1 cellular context compared by ENCODE assay signal in the genomic region with DNA sequence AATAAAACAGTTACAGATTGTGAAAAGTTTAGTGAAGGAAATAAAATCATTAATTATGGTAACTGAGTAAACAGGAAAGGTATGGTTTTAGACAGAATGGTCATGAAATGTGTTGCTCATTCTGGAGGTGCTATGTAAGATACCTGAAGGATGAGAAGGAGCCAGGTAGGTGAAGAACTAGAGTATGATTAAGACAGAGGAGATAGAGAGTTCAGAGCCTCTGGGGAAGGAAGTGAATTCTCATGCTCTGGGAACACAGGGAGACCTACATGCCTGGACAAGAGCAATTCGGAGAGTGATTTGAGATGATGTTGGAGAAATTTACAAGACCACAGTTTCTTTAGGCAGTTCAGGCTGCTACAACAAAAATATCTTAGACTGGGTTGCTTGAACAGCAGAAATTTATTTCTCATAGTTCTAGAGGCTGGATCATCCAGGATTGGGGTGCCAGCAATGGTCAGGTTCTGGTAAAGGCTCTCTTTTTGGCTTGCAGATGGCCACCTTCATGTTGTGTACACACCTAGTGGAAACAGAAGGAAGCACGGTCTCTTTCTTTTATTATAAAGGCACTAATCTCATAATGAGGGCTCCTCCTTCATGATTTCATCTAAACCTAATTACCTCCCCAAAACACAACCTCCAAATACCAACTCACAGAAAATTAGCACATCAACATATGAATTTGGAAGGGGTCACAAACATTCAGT.
TF ChIP-seq lines count a peak whose summit lies in the region.

No MANE protein-coding gene starts in this region.

TF ChIP-seq in IMR-90, 13 proteins besides CTCF, POLR2A, EP300 and RAD21:
- TF ChIP-seq MXI1 (IDR thresholded peaks at IDR 0.05; ENCODE audit: borderline replicate concordance, low read depth, low read length) (no peak), SMC3 (IDR thresholded peaks at IDR 0.05; ENCODE audit: low read depth, low read length) (no peak), RFX5 (IDR thresholded peaks at IDR 0.05; ENCODE audit: low read depth, low read length) (no peak), RCOR1 (IDR thresholded peaks at IDR 0.05; ENCODE audit: insufficient replicate concordance, low read length) (no peak), BHLHE40 (IDR thresholded peaks at IDR 0.05; ENCODE audit: low read depth, low read length) (no peak), MAZ (IDR thresholded peaks at IDR 0.05; ENCODE audit: borderline replicate concordance, low read depth, low read length) (no peak), FOS (IDR thresholded peaks at IDR 0.05; ENCODE audit: low read depth, low read length) (no peak), USF2 (IDR thresholded peaks at IDR 0.05; ENCODE audit: low read depth, low read length) (no peak), ELK1 (IDR thresholded peaks at IDR 0.05; ENCODE audit: borderline replicate concordance, low read depth, low read length) (no peak), CEBPB (IDR thresholded peaks at IDR 0.05; ENCODE audit: low read depth, low read length) (no peak), NFE2L2 (IDR thresholded peaks at IDR 0.05; ENCODE audit: low read depth, low read length) (no peak), MAFK (IDR thresholded peaks at IDR 0.05; ENCODE audit: low read depth, low read length) (no peak), CHD1 (IDR thresholded peaks at IDR 0.05; ENCODE audit: low read depth, low read length) (no peak)
